In genomic region chr5:116738948-116739339, GRCh38 we compare ENCODE assay signal across 13 cellular contexts.
A peak's percentile ranks its signal among the peaks of the same experiment; 100 is the strongest.
DNase-seq lines count a peak whose midpoint lies in the region; TF ChIP-seq lines count a peak whose summit lies in the region.
"Had no signal": no experiment of that assay in that cellular context is flagged by ENCODE, and none has a peak within 500 bp of the region (broad histone marks: within the 10 kb centered on the region; RNA-seq: fewer than 3 reads in every experiment).

No MANE protein-coding gene starts in this region.

- no peak overlapping the region for H3K23ac ChIP-seq in mesendoderm (ENCODE audit: low read length)

- no peak overlapping the region for H3K18ac ChIP-seq in mesendoderm (ENCODE audit: low read length)

- H2AK5ac ChIP-seq in mesendoderm (ENCODE audit: low read length) = peak overlapping the region; percentile 88

- H3K4me1 Mint-ChIP-seq in MCF 10A (ENCODE audit: insufficient read depth, unreplicated experiment) (no peaks in the 10 kb centered on the region), endothelial cell (ENCODE audit: unreplicated experiment) (peaks cover 34% of the 10 kb centered on the region), Calu3 (ENCODE audit: low read depth, unreplicated experiment) (no peaks in the 10 kb centered on the region)

- H3K4me3 Mint-ChIP-seq in MCF 10A (ENCODE audit: unreplicated experiment) (no peak overlapping the region), endothelial cell (ENCODE audit: unreplicated experiment) (no peak overlapping the region), Calu3 (ENCODE audit: low read depth, unreplicated experiment) (no peak overlapping the region)

- peak overlapping the region in 2 of 3 donors; percentile 9 to 49 for H3K4me3 ChIP-seq in breast epithelium
- H3K4me3 ChIP-seq in mesendoderm (ENCODE audit: low read length) = no peak overlapping the region
- peak overlapping the region; percentile 6 for H3K4me3 ChIP-seq in suprapubic skin
- H3K4me3 ChIP-seq: HAP-1 had no signal

- POLR2A ChIA-PET in MCF 10A (lab: Yijun Ruan, JAX) = no interaction called here

- no peaks in the 10 kb centered on the region for H3K79me2 ChIP-seq in mesendoderm (ENCODE audit: control insufficient read depth, insufficient read depth, low read length)

- DNase-seq in breast epithelium (ENCODE audit: low spot score in 2 of 2) (no peak), MCF 10A (ENCODE audit: unreplicated experiment) (no peak), endothelial cell (ENCODE audit: low spot score) (no peak), mesendoderm (no peak), suprapubic skin (ENCODE audit: low spot score in 2 of 2) (no peak), NOMO-1 treated with dmso at 0.1 percent for 144 hours (lab: John Stamatoyannopoulos, UW; ENCODE audit: unreplicated experiment) (no peak), Calu3 (no peak)
- no peak for DNase-seq in activated CD8-positive, alpha-beta memory T cell treated with anti-CD3 and anti-CD28 coated beads, Interleukin-2, amount 50 U/mL, for 4 hours
- DNase-seq: IMR-90, NCI-H1436, NCI-H2029 treated with DMSO at 0.1 percent for 48 hours had no signal

- no peak overlapping the region for H4K5ac ChIP-seq in mesendoderm (ENCODE audit: low read length)

- CTCF ChIA-PET in MCF 10A (lab: Yijun Ruan, JAX) (no interaction called here), Calu3 (lab: Charles Lee) (no interaction called here)

- no peak for TF ChIP-seq EP300 in suprapubic skin (IDR thresholded peaks at IDR 0.05)

- no peak overlapping the region for H2BK120ac ChIP-seq in mesendoderm (ENCODE audit: low read depth, low read length)

- H3K36me3 Mint-ChIP-seq in MCF 10A (ENCODE audit: insufficient read depth, unreplicated experiment) (no peaks in the 10 kb centered on the region), endothelial cell (ENCODE audit: low read depth, unreplicated experiment) (no peaks in the 10 kb centered on the region), Calu3 (ENCODE audit: insufficient read depth, unreplicated experiment) (no peaks in the 10 kb centered on the region)

- H3K27ac Mint-ChIP-seq in MCF 10A (ENCODE audit: low read depth, unreplicated experiment) = no peak overlapping the region
- H3K27ac Mint-ChIP-seq in endothelial cell (ENCODE audit: unreplicated experiment) = peak overlapping the region; percentile 91
- H3K27ac Mint-ChIP-seq in Calu3 (ENCODE audit: unreplicated experiment) = no peak overlapping the region

- TF ChIP-seq POLR2A in breast epithelium (IDR thresholded peaks at IDR 0.05) = no peak
- TF ChIP-seq POLR2A in suprapubic skin (IDR thresholded peaks at IDR 0.05) = no peak

- intact Hi-C loops in breast epithelium (cut with DNase I; ENCODE audit: low total_unique reads) = no loop called here
- intact Hi-C loops in MCF 10A (cut with micrococcal nuclease) = no loop called here
- intact Hi-C loops in Calu3 (cut with micrococcal nuclease; ENCODE audit: unreplicated experiment) = no loop called here

- no peaks in the 10 kb centered on the region for H3K27me3 ChIP-seq in breast epithelium
- no peaks in the 10 kb centered on the region for H3K27me3 ChIP-seq in mesendoderm (ENCODE audit: insufficient read depth, low read length, poor library complexity)
- no peaks in the 10 kb centered on the region for H3K27me3 ChIP-seq in suprapubic skin

- BruUV-seq in MCF 10A (replicated peaks; lab: Mats Ljungman, UMichigan) (no TSS peak), Calu3 (replicated peaks; lab: Mats Ljungman, UMichigan) (no TSS peak)

- no peak overlapping the region for H2BK5ac ChIP-seq in mesendoderm (ENCODE audit: low read length)

- WGBS in mesendoderm (ENCODE audit: extremely low coverage, insufficient coverage, low lambda C conversion rate) = no CpG with 5 or more reads among the region's 3 CpGs
- WGBS in suprapubic skin = 63% methylated on average over 3 of the region's 3 CpGs

- H4K8ac ChIP-seq in mesendoderm (ENCODE audit: low read depth, low read length) = no peak overlapping the region

- H3K4me2 ChIP-seq in mesendoderm (ENCODE audit: low read length) = no peak overlapping the region

- no peak overlapping the region for H3K56ac ChIP-seq in mesendoderm (ENCODE audit: low read length)

- no peaks in the 10 kb centered on the region for H3K9me3 Mint-ChIP-seq in MCF 10A (ENCODE audit: unreplicated experiment)
- no peaks in the 10 kb centered on the region for H3K9me3 Mint-ChIP-seq in endothelial cell (ENCODE audit: unreplicated experiment)
- H3K9me3 Mint-ChIP-seq in Calu3 (ENCODE audit: low read depth, unreplicated experiment) = peaks cover 5% of the 10 kb centered on the region

- no peak for TF ChIP-seq CTCF in breast epithelium (IDR thresholded peaks at IDR 0.05)
- TF ChIP-seq CTCF in MCF 10A (IDR thresholded peaks at IDR 0.05; ENCODE audit: unreplicated experiment) = no peak
- no peak for TF ChIP-seq CTCF in endothelial cell (IDR thresholded peaks at IDR 0.05; ENCODE audit: unreplicated experiment)
- no peak for TF ChIP-seq CTCF in suprapubic skin (IDR thresholded peaks at IDR 0.05)
- no peak for TF ChIP-seq CTCF in Calu3 (IDR thresholded peaks at IDR 0.05; ENCODE audit: unreplicated experiment)

- H3K9me3 ChIP-seq in breast epithelium (no peaks in the 10 kb centered on the region), suprapubic skin (no peaks in the 10 kb centered on the region)

- no peak overlapping the region for H2BK15ac ChIP-seq in mesendoderm (replicated peaks; ENCODE audit: low read depth)

- H3K36me3 ChIP-seq in breast epithelium = no peaks in the 10 kb centered on the region
- H3K36me3 ChIP-seq in mesendoderm (ENCODE audit: control insufficient read depth, insufficient read depth, low read length) = no peaks in the 10 kb centered on the region
- no peaks in the 10 kb centered on the region for H3K36me3 ChIP-seq in suprapubic skin
- H3K36me3 ChIP-seq: HAP-1 had no signal

- H3K9ac ChIP-seq in mesendoderm (ENCODE audit: low read length) = no peak overlapping the region

- no peaks in the 10 kb centered on the region for H3K79me1 ChIP-seq in mesendoderm (ENCODE audit: low read length)

- H3K27me3 Mint-ChIP-seq in MCF 10A (ENCODE audit: insufficient read depth, unreplicated experiment) (no peaks in the 10 kb centered on the region), endothelial cell (ENCODE audit: unreplicated experiment) (peaks cover 2% of the 10 kb centered on the region), Calu3 (ENCODE audit: unreplicated experiment) (no peaks in the 10 kb centered on the region)

- H3K4ac ChIP-seq in mesendoderm (ENCODE audit: low read depth, low read length) = no peak overlapping the region

- H3K4me1 ChIP-seq in breast epithelium (peaks cover 0 to 6% of the 10 kb centered on the region in 2 donors), mesendoderm (ENCODE audit: control insufficient read depth, low read depth, low read length) (peaks cover 9% of the 10 kb centered on the region), suprapubic skin (peaks cover 30% of the 10 kb centered on the region)
- H3K4me1 ChIP-seq: HAP-1 had no signal

- H3K27ac ChIP-seq in breast epithelium (peak overlapping the region in 1 of 2 donors; percentile 75), mesendoderm (ENCODE audit: low read depth, low read length) (no peak overlapping the region), suprapubic skin (no peak overlapping the region)
- H3K27ac ChIP-seq: RWPE1 had no signal
